8 cellular contexts compared by ENCODE assay signal in the genomic region with DNA sequence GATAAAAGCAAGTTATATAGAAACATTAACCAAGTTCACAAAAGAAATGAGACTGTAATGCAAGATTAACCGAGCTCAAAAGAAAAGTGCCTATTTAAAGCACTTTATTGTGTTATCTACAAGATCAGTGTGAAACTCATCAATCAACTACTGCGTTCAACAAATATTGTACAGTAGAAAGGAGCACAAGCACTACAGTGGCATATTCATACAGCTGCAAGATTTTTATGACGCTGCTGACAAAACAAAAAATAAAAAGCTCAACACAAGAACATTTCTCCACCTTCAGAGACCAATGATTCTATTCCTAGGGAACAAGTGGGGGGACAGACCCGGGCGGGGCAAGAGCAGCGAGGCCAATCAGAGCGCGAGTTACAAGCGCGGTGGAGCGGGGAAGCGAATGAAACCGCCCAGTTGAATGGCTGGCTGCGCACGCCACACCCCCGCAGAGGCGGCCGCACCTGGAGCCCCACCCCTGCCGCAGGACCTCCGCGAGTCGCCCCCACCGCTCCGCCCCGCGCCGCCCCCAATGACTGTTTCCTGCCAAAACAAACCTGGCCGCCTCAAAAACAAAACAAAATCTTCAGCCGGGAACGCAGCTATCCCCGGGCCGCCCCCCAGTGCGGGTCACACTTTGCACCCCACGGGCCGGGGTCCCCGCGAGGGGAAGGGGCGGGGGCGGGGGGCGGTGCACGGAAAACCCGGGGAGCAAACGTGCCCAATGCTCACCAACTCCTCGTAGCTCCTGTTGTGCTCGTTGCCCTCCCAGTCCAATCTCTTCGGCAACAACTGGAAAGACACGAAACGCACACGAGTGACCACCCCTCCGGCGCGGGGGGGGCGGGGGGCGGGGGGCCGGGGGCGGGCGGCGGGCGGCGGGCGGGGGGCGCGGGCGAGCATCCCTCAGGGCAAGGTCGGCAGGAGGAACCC. TPM values are rescaled to one million over a fixed set of nuclear protein-coding genes. Genes with fewer than 3 reads are reported as not detected.
DNase-seq lines count a peak whose midpoint lies in the region; ATAC-seq, FAIRE-seq and TF ChIP-seq lines count a peak whose summit lies in the region.

No MANE protein-coding gene starts in this region.

- intact Hi-C loops in ascending aorta (cut with DNase I) = loop anchor here (1.0 to 2.0 kb wide), 2 partner anchors 36 to 132 kb away; a partner anchor contains a TSS
- intact Hi-C loops in right cardiac atrium (cut with DNase I) = loop anchor here in 3 of 4 donors (2.0 to 10.0 kb wide), 3 partner anchors 35 to 76 kb away; a partner anchor contains a TSS
- intact Hi-C loops in psoas muscle (cut with DNase I) = loop anchor here (1.0 to 10.0 kb wide), 3 partner anchors 35 to 132 kb away; a partner anchor contains a TSS

- peak overlapping the region; percentile 98 to 100 for H3K4me3 ChIP-seq in ascending aorta
- H3K4me3 ChIP-seq in right cardiac atrium (ENCODE audit: low read length) = peak overlapping the region; percentile 97
- H3K4me3 ChIP-seq in psoas muscle = peak overlapping the region; percentile 97

- H3K9me3 ChIP-seq in ascending aorta (no peaks in the 10 kb centered on the region), right cardiac atrium (ENCODE audit: control insufficient read depth, low read length) (no peaks in the 10 kb centered on the region), psoas muscle (no peaks in the 10 kb centered on the region)

- ATAC-seq in GM18505 (IDR thresholded peaks at IDR 0.05; ENCODE audit: unreplicated experiment) = peak; percentile 70
- peak; percentile 84 for ATAC-seq in HG02981 (IDR thresholded peaks at IDR 0.05; ENCODE audit: unreplicated experiment)
- ATAC-seq in right cardiac atrium = peak; percentile 92
- peak; percentile 84 to 89 (median 88) for ATAC-seq in psoas muscle

- TF ChIP-seq CTCF in ascending aorta (IDR thresholded peaks at IDR 0.05) (no peak), psoas muscle (IDR thresholded peaks at IDR 0.05) (no peak)

- WGBS in right cardiac atrium = 2% methylated on average over 62 of the region's 65 CpGs
- 2 to 3% (median 2%) methylated on average over 45 to 64 of the region's 65 CpGs for whole genome bisulfite sequencing in psoas muscle, 3 donors

- DNase-seq in NCI-H1930 (lab: John Stamatoyannopoulos, UW) = peak; percentile 63 to 79
- DNase-seq in T-helper 22 cell (ENCODE audit: low read depth) = peak; percentile 90
- peak; percentile 60 to 95 for DNase-seq in ascending aorta (ENCODE audit: low spot score in 2 of 2)
- DNase-seq in right cardiac atrium = peak; percentile 93 to 97 (median 97)
- peak; percentile 91 to 96 for DNase-seq in psoas muscle
- peak; percentile 77 for DNase-seq in urothelium cell line (ENCODE audit: low spot score)

- FAIRE-seq in urothelium cell line (lab: Jason Lieb, UNC) = no peak

- H3K36me3 ChIP-seq in ascending aorta = peaks cover 5 to 14% of the 10 kb centered on the region in 2 donors
- peaks cover 0 to 34% of the 10 kb centered on the region in 2 donors for H3K36me3 ChIP-seq in psoas muscle (ENCODE audit: insufficient read depth in 1 of 2, low read depth in 1 of 2)

- TF ChIP-seq POLR2A in GM18505 (IDR thresholded peaks at IDR 0.05; ENCODE audit: borderline replicate concordance, extremely low read depth, insufficient read depth, insufficient read length) = no peak

- H3K27me3 ChIP-seq in ascending aorta = no peaks in the 10 kb centered on the region
- H3K27me3 ChIP-seq in right cardiac atrium (ENCODE audit: control insufficient read depth, insufficient read depth) = no peaks in the 10 kb centered on the region
- H3K27me3 ChIP-seq in psoas muscle (ENCODE audit: insufficient read depth in 3 of 3, low read length in 2 of 3) = no peaks in the 10 kb centered on the region

- H3K27ac ChIP-seq in ascending aorta (peak overlapping the region; percentile 91 to 99), right cardiac atrium (ENCODE audit: low read length) (peak overlapping the region; percentile 93), psoas muscle (peak overlapping the region; percentile 98)

- H3K4me1 ChIP-seq in ascending aorta = peaks cover 0 to 16% of the 10 kb centered on the region in 2 donors
- H3K4me1 ChIP-seq in right cardiac atrium (ENCODE audit: control insufficient read depth, insufficient read depth, low read length) = peaks cover 4% of the 10 kb centered on the region
- H3K4me1 ChIP-seq in psoas muscle = peaks cover 22% of the 10 kb centered on the region

RNA-seq across cellular contexts. Expression of a gene that starts 1.1 kb away (rescaled TPM):
- total RNA-seq in ascending aorta = 15.4 TPM
- 10 to 100 TPM; 31.0 to 36.9 (median 32.7) TPM for total RNA-seq in right cardiac atrium
- 13.4 TPM for polyA plus RNA-seq in right cardiac atrium
- total RNA-seq in psoas muscle = 10 to 100 TPM; 30.2 to 33.0 (median 32.0) TPM
- polyA plus RNA-seq in psoas muscle = 10 to 100 TPM; 12.6 to 21.0 (median 13.2) TPM

RNA-seq across cellular contexts. Expression of a gene that starts 36.5 kb away (rescaled TPM):
- total RNA-seq in ascending aorta (22.7 TPM), right cardiac atrium (10 to 100 TPM; 66.5 to 84.6 (median 80.8) TPM), psoas muscle (10 to 100 TPM; 16.0 to 37.2 (median 20.6) TPM)
- polyA plus RNA-seq in right cardiac atrium (50.7 TPM), psoas muscle (10 to 100 TPM; 13.9 to 27.5 (median 17.7) TPM)

Comparison
In these comparisons a context has a peak if more than half of its experiments do, and no peak if none do; other contexts are left out.
1. Peak in every context shown above with its lines: DNase-seq, ATAC-seq, H3K4me3 ChIP-seq and H3K27ac ChIP-seq.